Comparison of ENCODE assay signal across 25 cellular contexts in genomic region chr3:107644631-107645030, GRCh38.
DNase-seq lines count a peak whose midpoint lies in the region; ATAC-seq and TF ChIP-seq lines count a peak whose summit lies in the region.
"Had no signal": no experiment of that assay in that cellular context is flagged by ENCODE, and none has a peak within 500 bp of the region (broad histone marks: within the 10 kb centered on the region; RNA-seq: fewer than 3 reads in every experiment).

No MANE protein-coding gene starts in this region.

- H3K9me3 Mint-ChIP-seq in stimulated activated naive CD8-positive, alpha-beta T cell treated with anti-CD3 and anti-CD28 coated beads, Interleukin-15, Interleukin-2, amounts not matched to agents 100 ng/mL and 50 ng/mL, for 24 hours = peaks cover 8% of the 10 kb centered on the region
- peaks cover 0 to 8% of the 10 kb centered on the region in 2 donors for H3K9me3 Mint-ChIP-seq in stimulated activated naive CD8-positive, alpha-beta T cell treated with anti-CD3 and anti-CD28 coated beads, Interleukin-15, amount 100 ng/mL, for 72 hours
- H3K9me3 Mint-ChIP-seq: immature natural killer cell had no signal

- H3K36me3 Mint-ChIP-seq in stimulated activated naive CD8-positive, alpha-beta T cell treated with anti-CD3 and anti-CD28 coated beads, Interleukin-15, Interleukin-2, amounts not matched to agents 100 ng/mL and 50 ng/mL, for 24 hours (ENCODE audit: low read depth) = peaks cover 33% of the 10 kb centered on the region

- peak overlapping the region; percentile 28 for H3K27ac Mint-ChIP-seq in stimulated activated naive CD8-positive, alpha-beta T cell treated with anti-CD3 and anti-CD28 coated beads, Interleukin-15, Interleukin-2, amounts not matched to agents 100 ng/mL and 50 ng/mL, for 24 hours
- H3K27ac Mint-ChIP-seq in stimulated activated naive CD8-positive, alpha-beta T cell treated with anti-CD3 and anti-CD28 coated beads, Interleukin-15, amount 100 ng/mL, for 72 hours = peak overlapping the region in 1 of 2 donors; percentile 47
- H3K27ac Mint-ChIP-seq: activated naive CD8-positive, alpha-beta T cell treated with anti-CD3 and anti-CD28 coated beads, Interleukin-2, amount 10 ng/mL, durations not matched to agents 7 days and 5 days; immature natural killer cell; nephron progenitor cell; WTC11 had no signal

- no peak for DNase-seq in stimulated activated naive CD8-positive, alpha-beta T cell treated with anti-CD3 and anti-CD28 coated beads, Interleukin-15, amount 100 ng/mL, for 72 hours
- peak; percentile 49 for DNase-seq in fibroblast of mammary gland (ENCODE audit: low read depth)
- DNase-seq in stromal cell of bone marrow (ENCODE audit: low read depth) = peak; percentile 43
- DNase-seq in NCI-H510A (lab: John Stamatoyannopoulos, UW) = no peak
- no peak for DNase-seq in iPS-NIHi7 (ENCODE audit: extremely low spot score)
- DNase-seq: ACHN; activated naive CD8-positive, alpha-beta T cell treated with anti-CD3 and anti-CD28 coated beads, Interleukin-2, amount 10 ng/mL, durations not matched to agents 7 days and 5 days; activated T-cell treated with anti-CD3 and anti-CD28 coated beads, Interleukin-2, amount 50 U/mL, for 48 hours; brain microvascular endothelial cell; Calu3; immature natural killer cell; left ventricle myocardium inferior; NCI-H2171; NCI-H526; nephron progenitor cell; sigmoid colon; T1000 had no signal

- H3K4me1 Mint-ChIP-seq in stimulated activated naive CD8-positive, alpha-beta T cell treated with anti-CD3 and anti-CD28 coated beads, Interleukin-15, Interleukin-2, amounts not matched to agents 100 ng/mL and 50 ng/mL, for 24 hours (ENCODE audit: low read depth) = peaks cover 40% of the 10 kb centered on the region
- peaks cover 26% of the 10 kb centered on the region for H3K4me1 Mint-ChIP-seq in stimulated activated naive CD8-positive, alpha-beta T cell treated with anti-CD3 and anti-CD28 coated beads, Interleukin-15, amount 100 ng/mL, for 72 hours

- ATAC-seq in stimulated activated naive CD8-positive, alpha-beta T cell treated with anti-CD3 and anti-CD28 coated beads, Interleukin-15, amount 100 ng/mL, for 72 hours = no peak
- ATAC-seq in SK-N-SH treated with all-trans-retinoic acid at 6 μM for 48 hours (peak; percentile 22; the same call in 1 of the 3 replicates), HG03196 (IDR thresholded peaks at IDR 0.05; ENCODE audit: unreplicated experiment) (no peak)
- ATAC-seq: K562, WTC11 had no signal

- H3K4me3 ChIP-seq in fibroblast of mammary gland (ENCODE audit: control insufficient read depth, low read depth, low read length) = no peak overlapping the region
- H3K4me3 ChIP-seq: BLaER1, coronary artery, K562, left ventricle myocardium inferior, sigmoid colon, vagina had no signal

- H3K4me3 Mint-ChIP-seq in stimulated activated naive CD8-positive, alpha-beta T cell treated with anti-CD3 and anti-CD28 coated beads, Interleukin-15, Interleukin-2, amounts not matched to agents 100 ng/mL and 50 ng/mL, for 24 hours = no peak overlapping the region
- no peak overlapping the region for H3K4me3 Mint-ChIP-seq in stimulated activated naive CD8-positive, alpha-beta T cell treated with anti-CD3 and anti-CD28 coated beads, Interleukin-15, amount 100 ng/mL, for 72 hours
- H3K4me3 Mint-ChIP-seq: activated naive CD8-positive, alpha-beta T cell treated with anti-CD3 and anti-CD28 coated beads, Interleukin-2, amount 10 ng/mL, durations not matched to agents 7 days and 5 days; immature natural killer cell; nephron progenitor cell; WTC11 had no signal

- H3K27me3 Mint-ChIP-seq in stimulated activated naive CD8-positive, alpha-beta T cell treated with anti-CD3 and anti-CD28 coated beads, Interleukin-15, Interleukin-2, amounts not matched to agents 100 ng/mL and 50 ng/mL, for 24 hours = no peaks in the 10 kb centered on the region
- H3K27me3 Mint-ChIP-seq in stimulated activated naive CD8-positive, alpha-beta T cell treated with anti-CD3 and anti-CD28 coated beads, Interleukin-15, amount 100 ng/mL, for 72 hours = no peaks in the 10 kb centered on the region
- H3K27me3 Mint-ChIP-seq: activated naive CD8-positive, alpha-beta T cell treated with anti-CD3 and anti-CD28 coated beads, Interleukin-2, amount 10 ng/mL, durations not matched to agents 7 days and 5 days had no signal

- TF ChIP-seq CTCF in fibroblast of mammary gland (conservative IDR thresholded peaks at IDR 0.05; ENCODE audit: control insufficient read depth, insufficient read depth, low read depth, low read length) = no peak

TF ChIP-seq in SK-N-SH treated with all-trans-retinoic acid at 6 μM for 48 hours, 23 proteins besides CTCF, POLR2A, EP300 and RAD21:
- TF ChIP-seq ZFP30 (CRISPR knock-in tag; IDR thresholded peaks at IDR 0.05) = no peak
- no peak for TF ChIP-seq ISL1 (CRISPR knock-in tag; IDR thresholded peaks at IDR 0.05)
- TF ChIP-seq BACH2 (CRISPR knock-in tag; IDR thresholded peaks at IDR 0.05; ENCODE audit: borderline replicate concordance) = no peak
- no peak for TF ChIP-seq TOX (CRISPR knock-in tag; IDR thresholded peaks at IDR 0.05; ENCODE audit: borderline replicate concordance)
- TF ChIP-seq CSDC2 (CRISPR knock-in tag; IDR thresholded peaks at IDR 0.05) = no peak
- no peak for TF ChIP-seq CREB5 (CRISPR knock-in tag; IDR thresholded peaks at IDR 0.05; ENCODE audit: low read depth)
- no peak for TF ChIP-seq SNAI2 (CRISPR knock-in tag; IDR thresholded peaks at IDR 0.05)
- TF ChIP-seq PPARA (CRISPR knock-in tag; IDR thresholded peaks at IDR 0.05; ENCODE audit: borderline replicate concordance) = no peak
- TF ChIP-seq ZNF565 (CRISPR knock-in tag; conservative IDR thresholded peaks at IDR 0.05; ENCODE audit: low read depth) = no peak
- TF ChIP-seq ZFP3 (CRISPR knock-in tag; IDR thresholded peaks at IDR 0.05) = no peak
- TF ChIP-seq CSRNP3 (CRISPR knock-in tag; IDR thresholded peaks at IDR 0.05) = no peak

Comparison
In these comparisons a context has a peak if more than half of its experiments do, and no peak if none do; other contexts are left out.
1. DNase-seq: peak in fibroblast of mammary gland (single experiment) and stromal cell of bone marrow (single experiment); none in stimulated activated naive CD8-positive, alpha-beta T cell treated with anti-CD3 and anti-CD28 coated beads, Interleukin-15, amount 100 ng/mL, for 72 hours (0 of 2), NCI-H510A (single experiment) and iPS-NIHi7 (single experiment).